21 cellular contexts compared by ENCODE assay signal in the genomic region with DNA sequence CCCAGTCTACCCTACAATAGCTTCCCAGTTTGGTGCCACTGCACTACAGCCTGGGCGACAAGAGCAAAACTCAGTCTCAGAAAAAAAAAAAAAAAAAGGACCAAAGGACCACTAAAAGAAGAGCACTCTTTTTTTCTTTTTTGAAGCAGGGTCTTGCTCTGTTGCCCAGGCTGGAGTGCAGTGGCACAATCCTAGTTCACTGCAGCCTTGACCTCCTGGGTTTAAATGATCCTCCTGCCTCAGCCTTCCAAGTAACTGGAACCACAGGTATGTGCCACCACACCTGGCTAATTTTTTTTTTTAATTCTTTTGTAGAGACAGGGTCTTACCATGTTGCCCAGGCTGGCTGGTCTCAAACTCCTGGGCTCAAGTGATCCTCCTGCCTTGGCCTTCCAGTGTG. TPM values are rescaled to one million over a fixed set of nuclear protein-coding genes. Genes with fewer than 3 reads are reported as not detected.
DNase-seq lines count a peak whose midpoint lies in the region; ATAC-seq, FAIRE-seq and TF ChIP-seq lines count a peak whose summit lies in the region.
"Had no signal": no experiment of that assay in that cellular context is flagged by ENCODE, and none has a peak within 500 bp of the region (broad histone marks: within the 10 kb centered on the region; RNA-seq: fewer than 3 reads in every experiment).

No MANE protein-coding gene starts in this region.

- H3K9ac ChIP-seq in BLaER1 (no peak overlapping the region), astrocyte (ENCODE audit: low read length) (no peak overlapping the region), mesendoderm (ENCODE audit: low read length) (no peak overlapping the region)
- H3K9ac ChIP-seq: SK-N-SH had no signal

- H3K9me3 ChIP-seq in BLaER1: no peaks in the 10 kb centered on the region
- H3K9me3 ChIP-seq in DOHH2 (ENCODE audit: control insufficient read depth, insufficient read depth, low read length): no peaks in the 10 kb centered on the region
- H3K9me3 ChIP-seq in astrocyte (ENCODE audit: insufficient read depth, low read depth, low read length): no peaks in the 10 kb centered on the region
- H3K9me3 ChIP-seq in osteoblast (ENCODE audit: low read depth, low read length): no peaks in the 10 kb centered on the region
- H3K9me3 ChIP-seq: SK-N-SH had no signal

- H3K18ac ChIP-seq in mesendoderm (ENCODE audit: low read length): peak overlapping the region; percentile 43

- H3K27me3 ChIP-seq in BLaER1 (no peaks in the 10 kb centered on the region), DOHH2 (ENCODE audit: control insufficient read depth, low read length) (no peaks in the 10 kb centered on the region), astrocyte (ENCODE audit: insufficient read depth, low read length) (no peaks in the 10 kb centered on the region), mesendoderm (ENCODE audit: insufficient read depth, low read length, poor library complexity) (no peaks in the 10 kb centered on the region), osteoblast (ENCODE audit: insufficient read depth, low read length) (no peaks in the 10 kb centered on the region)

- no CpG with 5 or more reads among the region's 1 CpG for WGBS in mesendoderm (ENCODE audit: extremely low coverage, insufficient coverage, low lambda C conversion rate)

- H3K27ac ChIP-seq in BLaER1: no peak overlapping the region
- no peak overlapping the region for H3K27ac ChIP-seq in DOHH2 (ENCODE audit: low read depth, low read length)
- H3K27ac ChIP-seq in astrocyte (ENCODE audit: low read depth, low read length): no peak overlapping the region
- H3K27ac ChIP-seq in mesendoderm (ENCODE audit: low read depth, low read length): no peak overlapping the region
- no peak overlapping the region for H3K27ac ChIP-seq in osteoblast (ENCODE audit: low read depth, low read length)
- H3K27ac ChIP-seq: A549 had no signal

- no peak for TF ChIP-seq CTCF in DOHH2 (IDR thresholded peaks at IDR 0.05; ENCODE audit: low read depth, low read length, poor library complexity, severe bottlenecking)
- no peak for TF ChIP-seq CTCF in astrocyte (IDR thresholded peaks at IDR 0.05; ENCODE audit: insufficient read depth, low read depth, low read length)
- TF ChIP-seq CTCF in osteoblast (IDR thresholded peaks at IDR 0.05; ENCODE audit: extremely low read depth, low read depth, low read length): no peak

- H2AFZ ChIP-seq in astrocyte (ENCODE audit: low read depth, low read length): no peak overlapping the region
- H2AFZ ChIP-seq in osteoblast (ENCODE audit: low read length): no peak overlapping the region

- H3K4ac ChIP-seq in mesendoderm (ENCODE audit: low read depth, low read length): no peak overlapping the region

- peak overlapping the region; percentile 47 for H2BK15ac ChIP-seq in mesendoderm (replicated peaks; ENCODE audit: low read depth)

- H3F3A ChIP-seq in DOHH2 (ENCODE audit: control insufficient read depth, insufficient read depth): no peaks in the 10 kb centered on the region

- H3K4me1 ChIP-seq in BLaER1 (peaks cover 66% of the 10 kb centered on the region), DOHH2 (ENCODE audit: control insufficient read depth, low read length) (peaks cover 16% of the 10 kb centered on the region), astrocyte (ENCODE audit: insufficient read depth, low read length) (no peaks in the 10 kb centered on the region), mesendoderm (ENCODE audit: control insufficient read depth, low read depth, low read length) (peaks cover 7% of the 10 kb centered on the region), osteoblast (ENCODE audit: insufficient read depth, low read length) (no peaks in the 10 kb centered on the region)
- H3K4me1 ChIP-seq: A549 had no signal

- H4K5ac ChIP-seq in mesendoderm (ENCODE audit: low read length): no peak overlapping the region

- peaks cover 6% of the 10 kb centered on the region for H3K27me3 Mint-ChIP-seq in astrocyte (ENCODE audit: low read depth, unreplicated experiment)

- H2BK5ac ChIP-seq in mesendoderm (ENCODE audit: low read length): no peak overlapping the region

- H3K23ac ChIP-seq in mesendoderm (ENCODE audit: low read length): no peak overlapping the region

- no peaks in the 10 kb centered on the region for H3K36me3 Mint-ChIP-seq in astrocyte (ENCODE audit: low read depth, unreplicated experiment)
- H3K36me3 Mint-ChIP-seq: CD8-positive, alpha-beta T cell had no signal

- no peak overlapping the region for H3K56ac ChIP-seq in mesendoderm (ENCODE audit: low read length)

- H3K27ac Mint-ChIP-seq in astrocyte (ENCODE audit: unreplicated experiment): no peak overlapping the region
- H3K27ac Mint-ChIP-seq: CD8-positive, alpha-beta T cell had no signal

- no peaks in the 10 kb centered on the region for H3K9me2 ChIP-seq in DOHH2 (replicated peaks; ENCODE audit: control insufficient read depth, low read length)
- H3K9me2 ChIP-seq: SK-N-SH had no signal

- H3K4me2 ChIP-seq in BLaER1 (peak overlapping the region; percentile 51; the same call in 1 of the 2 replicates), DOHH2 (ENCODE audit: low read length) (peak overlapping the region; percentile 44; the same call in 1 of the 2 replicates), astrocyte (ENCODE audit: low read length) (no peak overlapping the region), mesendoderm (ENCODE audit: low read length) (no peak overlapping the region), osteoblast (ENCODE audit: insufficient read depth, low read length) (no peak overlapping the region)
- H3K4me2 ChIP-seq: A549, SK-N-SH had no signal

- H3K79me2 ChIP-seq in DOHH2 (ENCODE audit: control insufficient read depth, low read length) (no peaks in the 10 kb centered on the region), astrocyte (ENCODE audit: insufficient read depth, low read length) (no peaks in the 10 kb centered on the region), mesendoderm (ENCODE audit: control insufficient read depth, insufficient read depth, low read length) (no peaks in the 10 kb centered on the region), osteoblast (ENCODE audit: insufficient read depth, low read length) (no peaks in the 10 kb centered on the region)

- no peak for FAIRE-seq in astrocyte (lab: Jason Lieb, UNC)
- FAIRE-seq: A549, GM12892 had no signal

- no peak for ATAC-seq in HG02884 (IDR thresholded peaks at IDR 0.05; ENCODE audit: unreplicated experiment)
- ATAC-seq: A549; CD8-positive, alpha-beta T cell; Panc1 had no signal

- no peak overlapping the region for H4K8ac ChIP-seq in mesendoderm (ENCODE audit: low read depth, low read length)

- H3K4me1 Mint-ChIP-seq in astrocyte (ENCODE audit: low read depth, unreplicated experiment): peaks cover 2% of the 10 kb centered on the region

- no peak for DNase-seq in astrocyte (ENCODE audit: low read depth)
- DNase-seq in mesendoderm: no peak
- no peak for DNase-seq in NCI-H526 treated with DMSO at 0.1 percent for 48 hours (lab: John Stamatoyannopoulos, UW)
- no peak for DNase-seq in osteoblast (ENCODE audit: insufficient read length, low spot score, missing footprints)
- no peak for DNase-seq in NCI-H128 (lab: John Stamatoyannopoulos, UW; ENCODE audit: unreplicated experiment)
- DNase-seq: CD8-positive, alpha-beta T cell; DMS153; GOT3; Kasumi-1; NCI-H1417; NCI-H1694 treated with DMSO at 0.1 percent for 48 hours; NCI-H510A; NCI-H748 treated with DMSO at 0.1 percent for 48 hours; SIG-M5; SK-N-SH had no signal

- H2AK5ac ChIP-seq in mesendoderm (ENCODE audit: low read length): no peak overlapping the region

- no peak overlapping the region for H2BK120ac ChIP-seq in mesendoderm (ENCODE audit: low read depth, low read length)

- H3K4me3 ChIP-seq in BLaER1: no peak overlapping the region
- H3K4me3 ChIP-seq in DOHH2 (ENCODE audit: low read length): no peak overlapping the region
- no peak overlapping the region for H3K4me3 ChIP-seq in astrocyte (ENCODE audit: insufficient read depth, low read depth, low read length)
- no peak overlapping the region for H3K4me3 ChIP-seq in mesendoderm (ENCODE audit: low read length)
- H3K4me3 ChIP-seq in osteoblast (ENCODE audit: insufficient read depth, low read length): no peak overlapping the region
- H3K4me3 ChIP-seq: A549 had no signal

- H3K79me1 ChIP-seq in mesendoderm (ENCODE audit: low read length): no peaks in the 10 kb centered on the region

- no peaks in the 10 kb centered on the region for H3K36me3 ChIP-seq in BLaER1
- no peaks in the 10 kb centered on the region for H3K36me3 ChIP-seq in DOHH2 (ENCODE audit: control insufficient read depth, low read length)
- H3K36me3 ChIP-seq in astrocyte (ENCODE audit: insufficient read depth, low read length): no peaks in the 10 kb centered on the region
- no peaks in the 10 kb centered on the region for H3K36me3 ChIP-seq in mesendoderm (ENCODE audit: control insufficient read depth, insufficient read depth, low read length)
- no peaks in the 10 kb centered on the region for H3K36me3 ChIP-seq in osteoblast (ENCODE audit: insufficient read depth, low read length)

- H4K20me1 ChIP-seq in BLaER1: no peaks in the 10 kb centered on the region
- no peaks in the 10 kb centered on the region for H4K20me1 ChIP-seq in DOHH2 (ENCODE audit: control insufficient read depth, insufficient read depth, low read depth, low read length)
- H4K20me1 ChIP-seq in astrocyte (ENCODE audit: insufficient read depth, low read length): no peaks in the 10 kb centered on the region
- no peaks in the 10 kb centered on the region for H4K20me1 ChIP-seq in osteoblast (ENCODE audit: insufficient read depth, low read length)

- H3K9me3 Mint-ChIP-seq in astrocyte (ENCODE audit: unreplicated experiment): peaks cover 13% of the 10 kb centered on the region
- H3K9me3 Mint-ChIP-seq: CD8-positive, alpha-beta T cell had no signal

- peak overlapping the region; percentile 5 for H3K4me3 Mint-ChIP-seq in astrocyte (ENCODE audit: unreplicated experiment)
- H3K4me3 Mint-ChIP-seq: CD8-positive, alpha-beta T cell had no signal

RNA-seq across cellular contexts. Expression of gene PLAU, which starts 14.0 kb away (rescaled TPM):
- total RNA-seq in astrocyte: 81.2 and 90.2 TPM in 2 replicates
- polyA plus RNA-seq in mesendoderm (2013, experiment 1 of 2): 15.7 TPM
- polyA plus RNA-seq in mesendoderm (2013, experiment 2 of 2): 15.6 TPM
- 27.9 and 40.7 TPM in 2 replicates for total RNA-seq in osteoblast

RNA-seq across cellular contexts. Expression of gene CAMK2G, which starts 50.6 kb away (rescaled TPM):
- 16.6 and 19.8 TPM in 2 replicates for total RNA-seq in astrocyte
- 13.0 TPM for polyA plus RNA-seq in mesendoderm (2013, experiment 1 of 2)
- polyA plus RNA-seq in mesendoderm (2013, experiment 2 of 2): 13.1 TPM
- 22.4 and 28.3 TPM in 2 replicates for total RNA-seq in osteoblast

Comparison
In these comparisons a context has a peak if more than half of its experiments do, and no peak if none do; other contexts are left out.
1. H3K4me2 ChIP-seq: peak in BLaER1 (single experiment) and DOHH2 (single experiment); none in astrocyte (single experiment), mesendoderm (single experiment) and osteoblast (single experiment).